10 cellular contexts compared by ENCODE assay signal in the genomic region with DNA sequence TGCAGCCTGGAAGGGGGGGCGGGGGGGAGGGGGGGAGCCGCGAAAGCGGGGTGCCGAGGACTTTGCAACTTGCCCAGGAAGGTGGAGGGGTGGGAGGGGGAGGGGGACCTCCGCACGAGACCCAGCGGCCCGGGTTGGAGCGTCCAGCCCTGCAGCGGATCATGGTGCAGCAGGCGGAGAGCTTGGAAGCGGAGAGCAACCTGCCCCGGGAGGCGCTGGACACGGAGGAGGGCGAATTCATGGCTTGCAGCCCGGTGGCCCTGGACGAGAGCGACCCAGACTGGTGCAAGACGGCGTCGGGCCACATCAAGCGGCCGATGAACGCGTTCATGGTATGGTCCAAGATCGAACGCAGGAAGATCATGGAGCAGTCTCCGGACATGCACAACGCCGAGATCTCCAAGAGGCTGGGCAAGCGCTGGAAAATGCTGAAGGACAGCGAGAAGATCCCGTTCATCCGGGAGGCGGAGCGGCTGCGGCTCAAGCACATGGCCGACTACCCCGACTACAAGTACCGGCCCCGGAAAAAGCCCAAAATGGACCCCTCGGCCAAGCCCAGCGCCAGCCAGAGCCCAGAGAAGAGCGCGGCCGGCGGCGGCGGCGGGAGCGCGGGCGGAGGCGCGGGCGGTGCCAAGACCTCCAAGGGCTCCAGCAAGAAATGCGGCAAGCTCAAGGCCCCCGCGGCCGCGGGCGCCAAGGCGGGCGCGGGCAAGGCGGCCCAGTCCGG. TPM values are rescaled to one million over a fixed set of nuclear protein-coding genes. Genes with fewer than 3 reads are reported as not detected.
DNase-seq lines count a peak whose midpoint lies in the region; ATAC-seq and TF ChIP-seq lines count a peak whose summit lies in the region.
"Had no signal": no experiment of that assay in that cellular context is flagged by ENCODE, and none has a peak within 500 bp of the region (broad histone marks: within the 10 kb centered on the region; RNA-seq: fewer than 3 reads in every experiment).

No MANE protein-coding gene starts in this region.

- 1 to 2% methylated on average over 65 to 69 of the region's 69 CpGs for WGBS in aorta, 2 donors

- no peak for TF ChIP-seq CTCF in LNCaP clone FGC (IDR thresholded peaks at IDR 0.05; ENCODE audit: control insufficient read depth, extremely low read depth, insufficient read depth)
- no peak for TF ChIP-seq CTCF in coronary artery (IDR thresholded peaks at IDR 0.05)
- TF ChIP-seq CTCF in nephron progenitor cell (IDR thresholded peaks at IDR 0.05) = no peak

- H3K9me3 ChIP-seq in aorta (ENCODE audit: control insufficient read depth, low read length) = no peaks in the 10 kb centered on the region
- H3K9me3 ChIP-seq: pancreas had no signal

- peaks cover 4% of the 10 kb centered on the region for H3K27me3 Mint-ChIP-seq in nephron progenitor cell (ENCODE audit: low read depth, poor library complexity)
- peaks cover 16 to 26% (median 21%) of the 10 kb centered on the region in 3 donors for H3K27me3 Mint-ChIP-seq in immature natural killer cell (ENCODE audit: low read depth in 3 of 3)

- H3K4me1 Mint-ChIP-seq in nephron progenitor cell (peaks cover 29% of the 10 kb centered on the region), immature natural killer cell (peaks cover 2 to 4% of the 10 kb centered on the region in 2 donors)
- H3K4me1 Mint-ChIP-seq in stimulated activated effector memory CD8-positive, alpha-beta T cell treated with anti-CD3 and anti-CD28 coated beads, Interleukin-12 subunit alpha, Interleukin-12 subunit beta, amount 100 ng/mL, for 72 hours = no peaks in the 10 kb centered on the region

- intact Hi-C loops in aorta (cut with DNase I) = no loop called here

- H3K9me3 Mint-ChIP-seq in nephron progenitor cell = no peaks in the 10 kb centered on the region
- H3K9me3 Mint-ChIP-seq in immature natural killer cell = peaks cover 3 to 31% (median 12%) of the 10 kb centered on the region in 6 donors
- H3K9me3 Mint-ChIP-seq in stimulated activated effector memory CD8-positive, alpha-beta T cell treated with anti-CD3 and anti-CD28 coated beads, Interleukin-12 subunit alpha, Interleukin-12 subunit beta, amount 100 ng/mL, for 72 hours = peaks cover 4% of the 10 kb centered on the region

- H3K4me1 ChIP-seq in aorta (ENCODE audit: control insufficient read depth in 1 of 2, insufficient read depth in 2 of 2, low read length in 2 of 2) = no peaks in the 10 kb centered on the region

- H3K27ac Mint-ChIP-seq in nephron progenitor cell (peak overlapping the region; percentile 92), immature natural killer cell (no peak overlapping the region)
- H3K27ac Mint-ChIP-seq in stimulated activated effector memory CD8-positive, alpha-beta T cell treated with anti-CD3 and anti-CD28 coated beads, Interleukin-12 subunit alpha, Interleukin-12 subunit beta, amount 100 ng/mL, for 72 hours = no peak overlapping the region

- H3K27me3 ChIP-seq in aorta (ENCODE audit: control insufficient read depth in 1 of 2, insufficient read depth in 2 of 2, low read length in 1 of 2) = peaks cover 0 to 3% of the 10 kb centered on the region in 2 donors

- H3K27ac ChIP-seq in coronary artery (no peak overlapping the region), aorta (ENCODE audit: low read depth in 1 of 2, low read length in 2 of 2) (no peak overlapping the region)
- H3K27ac ChIP-seq: pancreas had no signal

- H3K4me3 Mint-ChIP-seq in nephron progenitor cell (peak overlapping the region; percentile 99), immature natural killer cell (no peak overlapping the region)
- no peak overlapping the region for H3K4me3 Mint-ChIP-seq in stimulated activated effector memory CD8-positive, alpha-beta T cell treated with anti-CD3 and anti-CD28 coated beads, Interleukin-12 subunit alpha, Interleukin-12 subunit beta, amount 100 ng/mL, for 72 hours

- ATAC-seq in aorta (ENCODE audit: low FRiP score) (no peak), HG03442 (IDR thresholded peaks at IDR 0.05; ENCODE audit: unreplicated experiment) (no peak)
- ATAC-seq in stimulated activated effector memory CD8-positive, alpha-beta T cell treated with anti-CD3 and anti-CD28 coated beads, Interleukin-12 subunit alpha, Interleukin-12 subunit beta, amount 100 ng/mL, for 72 hours = no peak
- ATAC-seq: activated CD4-positive, CD25-positive, alpha-beta regulatory T cell treated with anti-CD3 and anti-CD28 coated beads, Interleukin-2, amount 50 U/mL, for 24 hours had no signal

- DNase-seq in COR-L47 (lab: John Stamatoyannopoulos, UW) (peak; percentile 39), LNCaP clone FGC (ENCODE audit: low read depth) (no peak), coronary artery (ENCODE audit: low spot score) (no peak), nephron progenitor cell (peak; percentile 60), aorta (no peak), immature natural killer cell (no peak)
- no peak for DNase-seq in stimulated activated effector memory CD8-positive, alpha-beta T cell treated with anti-CD3 and anti-CD28 coated beads, Interleukin-12 subunit alpha, Interleukin-12 subunit beta, amount 100 ng/mL, for 72 hours (ENCODE audit: low spot score in 2 of 2)

- H3K36me3 Mint-ChIP-seq in nephron progenitor cell (ENCODE audit: low read depth) = peaks cover 17% of the 10 kb centered on the region
- H3K36me3 Mint-ChIP-seq in immature natural killer cell = peaks cover 0 to 7% (median 6%) of the 10 kb centered on the region in 3 donors
- no peaks in the 10 kb centered on the region for H3K36me3 Mint-ChIP-seq in stimulated activated effector memory CD8-positive, alpha-beta T cell treated with anti-CD3 and anti-CD28 coated beads, Interleukin-12 subunit alpha, Interleukin-12 subunit beta, amount 100 ng/mL, for 72 hours

- no peaks in the 10 kb centered on the region for H3K36me3 ChIP-seq in aorta (ENCODE audit: control insufficient read depth in 1 of 2, insufficient read depth in 2 of 2, low read length in 1 of 2)
- H3K36me3 ChIP-seq: pancreas had no signal

- H3K4me3 ChIP-seq in LNCaP clone FGC (ENCODE audit: low read depth, low read length) (peak overlapping the region; percentile 43), coronary artery (peak overlapping the region; percentile 57), aorta (ENCODE audit: low read length in 2 of 2) (no peak overlapping the region)

RNA-seq across cellular contexts. Expression of a gene that starts 0.5 kb away (rescaled TPM):
- under 1 TPM in 1 of 2 donors, not detected in 1; 0.03 TPM for total RNA-seq in aorta
- polyA plus RNA-seq in aorta (not detected), immature natural killer cell (not detected)

Comparison
In these comparisons a context has a peak if more than half of its experiments do, and no peak if none do; other contexts are left out.
1. DNase-seq: peak in COR-L47 (single experiment) and nephron progenitor cell (single experiment); none in LNCaP clone FGC (single experiment), coronary artery (single experiment), aorta (0 of 2), immature natural killer cell (0 of 3) and stimulated activated effector memory CD8-positive, alpha-beta T cell treated with anti-CD3 and anti-CD28 coated beads, Interleukin-12 subunit alpha, Interleukin-12 subunit beta, amount 100 ng/mL, for 72 hours (0 of 2).
2. H3K4me3 ChIP-seq: peak in LNCaP clone FGC (single experiment) and coronary artery (single experiment); none in aorta (0 of 2).